ENCODE assay signal across 24 cellular contexts in genomic region chr1:93698351-93699112, GRCh38. TPM values are rescaled to one million over a fixed set of nuclear protein-coding genes. Genes with fewer than 3 reads are reported as not detected.
DNase-seq lines count a peak whose midpoint lies in the region; ATAC-seq and TF ChIP-seq lines count a peak whose summit lies in the region.
"Had no signal": no experiment of that assay in that cellular context is flagged by ENCODE, and none has a peak within 500 bp of the region (broad histone marks: within the 10 kb centered on the region; RNA-seq: fewer than 3 reads in every experiment).

No MANE protein-coding gene starts in this region.

- no peak overlapping the region for H2BK5ac ChIP-seq in mesenchymal stem cell (ENCODE audit: low read depth, low read length, poor library complexity, severe bottlenecking)

- no peak overlapping the region for H4K91ac ChIP-seq in mesenchymal stem cell (ENCODE audit: low read length)

- no peak overlapping the region for H3K18ac ChIP-seq in mesenchymal stem cell (ENCODE audit: low read depth in 1 of 2, low read length in 2 of 2)

- POLR2A ChIA-PET in RWPE1 (lab: Yijun Ruan, JAX; ENCODE audit: low non-redundant PET), result no interaction called here
- POLR2A ChIA-PET in WTC11 (lab: Charles Lee), result no interaction called here
- POLR2A ChIA-PET in OCI-LY7 (lab: Charles Lee), result interaction anchor here (5.7 to 25.4 kb wide), 2 partner anchors 8 to 13 kb away, joined by 47 to 497 read pairs; partner anchors contain the start of gene BCAR3

- 86% methylated on average over 6 of the region's 7 CpGs for WGBS in mesenchymal stem cell

- no peak overlapping the region for H3K27ac Mint-ChIP-seq in WTC11
- H3K27ac Mint-ChIP-seq: B cell; CD4-positive, CD25-positive, alpha-beta regulatory T cell had no signal

- BruUV-seq in OCI-LY7 (replicated peaks; lab: Mats Ljungman, UMichigan), result no TSS peak

- no peaks in the 10 kb centered on the region for H3K79me2 ChIP-seq in OCI-LY7 (ENCODE audit: insufficient read depth, low read depth, low read length)

- H3K27me3 ChIP-seq in mesenchymal stem cell (ENCODE audit: control insufficient read depth in 1 of 2, insufficient read depth in 1 of 2, low read length in 2 of 2), result no peaks in the 10 kb centered on the region
- H3K27me3 ChIP-seq: SJSA1 had no signal

- intact Hi-C loops in OCI-LY7 (cut with micrococcal nuclease; ENCODE audit: unreplicated experiment), result no loop called here

- peak overlapping the region; percentile 28 for H2BK15ac ChIP-seq in mesenchymal stem cell (ENCODE audit: low read depth, poor library complexity, severe bottlenecking)

- H2BK12ac ChIP-seq in mesenchymal stem cell (ENCODE audit: low read length in 2 of 2), result no peak overlapping the region

- H4K8ac ChIP-seq in mesenchymal stem cell (ENCODE audit: low read length), result no peak overlapping the region

- no peak for ATAC-seq in WTC11
- ATAC-seq in HG03520 (IDR thresholded peaks at IDR 0.05; ENCODE audit: unreplicated experiment), result no peak

- H3K4me3 ChIP-seq in mesenchymal stem cell (ENCODE audit: insufficient read depth in 1 of 2, low read depth in 1 of 2, low read length in 2 of 2), result no peak overlapping the region
- no peak overlapping the region for H3K4me3 ChIP-seq in OCI-LY7 (ENCODE audit: low read depth, low read length, poor library complexity, severe bottlenecking)
- H3K4me3 ChIP-seq: GM23248, HAP-1, SJSA1 had no signal

- H3K79me1 ChIP-seq in mesenchymal stem cell (replicated peaks; ENCODE audit: low read length, poor library complexity, severe bottlenecking), result no peaks in the 10 kb centered on the region

- TF ChIP-seq CTCF in RWPE1 (conservative IDR thresholded peaks at IDR 0.05; ENCODE audit: low read depth), result no peak
- TF ChIP-seq CTCF in WTC11 (IDR thresholded peaks at IDR 0.05), result no peak
- TF ChIP-seq CTCF in OCI-LY7 (conservative IDR thresholded peaks at IDR 0.05; ENCODE audit: low read length), result no peak

- peak overlapping the region; percentile 5 for H2AK5ac ChIP-seq in mesenchymal stem cell (ENCODE audit: low read length, severe bottlenecking)

- no peaks in the 10 kb centered on the region for H3K36me3 Mint-ChIP-seq in WTC11
- H3K36me3 Mint-ChIP-seq: CD4-positive, CD25-positive, alpha-beta regulatory T cell had no signal

- no peaks in the 10 kb centered on the region for H4K20me1 ChIP-seq in OCI-LY7 (ENCODE audit: insufficient read depth, low read length)

- H3K23ac ChIP-seq in mesenchymal stem cell (ENCODE audit: low read length in 2 of 2), result no peak overlapping the region

- H3K4me1 Mint-ChIP-seq in WTC11, result 0 out of 2 replicates have a peak, but pooled peaks cover 2% of the 10 kb centered on the region

- DNase-seq in activated CD8-positive, alpha-beta memory T cell treated with anti-CD3 and anti-CD28 coated beads for 24 hours, result peak; percentile 13
- DNase-seq in activated CD8-positive, alpha-beta memory T cell treated with anti-CD3 and anti-CD28 coated beads, Interleukin-2, amount 50 U/mL, for 48 hours, result no peak
- DNase-seq in RWPE1 (ENCODE audit: low spot score), result no peak
- DNase-seq in mesenchymal stem cell, result no peak
- DNase-seq in WTC11 (ENCODE audit: low spot score), result no peak
- no peak for DNase-seq in OCI-LY7 (ENCODE audit: low spot score)
- no peak for DNase-seq in NCI-H187 treated with DMSO at 0.1 percent for 48 hours (lab: John Stamatoyannopoulos, UW)
- DNase-seq: 8988T; CD4-positive, CD25-positive, alpha-beta regulatory T cell; COR-L47; DMS 273 treated with DMSO at 0.1 percent for 48 hours; GDM1; GM23248; Kasumi-1; MM.1S; NCI-H1092; NCI-H146; NCI-H2081; NCI-H510A treated with DMSO at 0.1 percent for 48 hours; NCI-H774 had no signal

- H3K4me3 Mint-ChIP-seq in WTC11, result no peak overlapping the region
- H3K4me3 Mint-ChIP-seq: B cell; CD4-positive, CD25-positive, alpha-beta regulatory T cell had no signal

- no peaks in the 10 kb centered on the region for H3K27me3 Mint-ChIP-seq in WTC11 (ENCODE audit: low read depth)
- H3K27me3 Mint-ChIP-seq: B cell; CD4-positive, CD25-positive, alpha-beta regulatory T cell had no signal

- no peaks in the 10 kb centered on the region for H3K9me2 ChIP-seq in OCI-LY7 (ENCODE audit: insufficient read depth, low read length)

- no peaks in the 10 kb centered on the region for H3K9me3 ChIP-seq in mesenchymal stem cell (ENCODE audit: control insufficient read depth, low read length)
- no peaks in the 10 kb centered on the region for H3K9me3 ChIP-seq in OCI-LY7 (ENCODE audit: low read length)
- H3K9me3 ChIP-seq: HAP-1, SJSA1 had no signal

- H3K36me3 ChIP-seq in mesenchymal stem cell (ENCODE audit: control insufficient read depth in 1 of 2, insufficient read depth in 2 of 2, low read depth in 1 of 2, low read length in 2 of 2) (no peaks in the 10 kb centered on the region), OCI-LY7 (ENCODE audit: insufficient read depth, low read length) (no peaks in the 10 kb centered on the region)
- H3K36me3 ChIP-seq: HAP-1, SJSA1 had no signal

- no peak overlapping the region for H3K4ac ChIP-seq in mesenchymal stem cell (ENCODE audit: low read depth in 1 of 2, low read length in 2 of 2)

- H3K4me1 ChIP-seq in mesenchymal stem cell (ENCODE audit: control insufficient read depth, insufficient read depth, low read depth, low read length) (peaks cover 27% of the 10 kb centered on the region), OCI-LY7 (ENCODE audit: insufficient read depth, low read length, poor library complexity, severe bottlenecking) (peaks cover 78% of the 10 kb centered on the region)
- H3K4me1 ChIP-seq: HAP-1 had no signal

- no peak overlapping the region for H2BK120ac ChIP-seq in mesenchymal stem cell (ENCODE audit: low read depth, low read length)

- H3K9ac ChIP-seq in mesenchymal stem cell (ENCODE audit: low read length), result no peak overlapping the region
- H3K9ac ChIP-seq: GM23248 had no signal

- CTCF ChIA-PET in RWPE1 (lab: Yijun Ruan, JAX), result no interaction called here
- CTCF ChIA-PET in WTC11 (lab: Charles Lee), result no interaction called here
- CTCF ChIA-PET in OCI-LY7 (lab: Charles Lee; ENCODE audit: unreplicated experiment), result no interaction called here

- H3K14ac ChIP-seq in mesenchymal stem cell (ENCODE audit: low read length in 2 of 2), result no peak overlapping the region

- H3K9me3 Mint-ChIP-seq in WTC11, result no peaks in the 10 kb centered on the region
- H3K9me3 Mint-ChIP-seq: CD4-positive, CD25-positive, alpha-beta regulatory T cell had no signal

- H3K4me2 ChIP-seq in mesenchymal stem cell (ENCODE audit: low read length, poor library complexity, severe bottlenecking), result no peak overlapping the region
- H3K4me2 ChIP-seq in OCI-LY7 (ENCODE audit: low read length), result no peak overlapping the region

- H3K27ac ChIP-seq in RWPE1, result peak overlapping the region; percentile 56
- H3K27ac ChIP-seq in mesenchymal stem cell (ENCODE audit: low read length, poor library complexity, severe bottlenecking), result no peak overlapping the region
- H3K27ac ChIP-seq in OCI-LY7 (ENCODE audit: low read depth, low read length, poor library complexity, severe bottlenecking), result no peak overlapping the region
- H3K27ac ChIP-seq: GM23248, SJSA1 had no signal

- H2AFZ ChIP-seq in mesenchymal stem cell (ENCODE audit: low read depth, low read length) (no peak overlapping the region), OCI-LY7 (ENCODE audit: low read length) (no peak overlapping the region)
- H2AFZ ChIP-seq: GM23248 had no signal

TF ChIP-seq in WTC11, 78 proteins besides CTCF, POLR2A, EP300 and RAD21 (continues in another document):
- TF ChIP-seq MYBL2 (CRISPR knock-in tag; IDR thresholded peaks at IDR 0.05) (no peak), EMX1 (CRISPR knock-in tag; IDR thresholded peaks at IDR 0.05) (no peak), JUN (CRISPR knock-in tag; IDR thresholded peaks at IDR 0.05) (no peak), E2F4 (CRISPR knock-in tag; IDR thresholded peaks at IDR 0.05; ENCODE audit: borderline replicate concordance, low read depth) (no peak), PRDM15 (CRISPR knock-in tag; IDR thresholded peaks at IDR 0.05) (no peak), NR2C2 (CRISPR knock-in tag; IDR thresholded peaks at IDR 0.05) (no peak)

RNA-seq across cellular contexts. Expression of gene BCAR3, which starts 16.9 kb away (rescaled TPM):
- polyA plus RNA-seq in mesenchymal stem cell (2013, experiment 1 of 2), result 23.6 TPM
- polyA plus RNA-seq in mesenchymal stem cell (2013, experiment 2 of 2), result 22.7 TPM
- total RNA-seq in WTC11 (2021), result 9.3 to 14.8 TPM (median 9.6 TPM) in 3 replicates
- total RNA-seq in OCI-LY7 (2014; rRNA removed; shearing (Covaris generic)), result 12.0 and 16.3 TPM in 2 replicates
- total RNA-seq in OCI-LY7 (2022), result 18.8 and 24.2 TPM in 2 replicates
